In the genomic region with DNA sequence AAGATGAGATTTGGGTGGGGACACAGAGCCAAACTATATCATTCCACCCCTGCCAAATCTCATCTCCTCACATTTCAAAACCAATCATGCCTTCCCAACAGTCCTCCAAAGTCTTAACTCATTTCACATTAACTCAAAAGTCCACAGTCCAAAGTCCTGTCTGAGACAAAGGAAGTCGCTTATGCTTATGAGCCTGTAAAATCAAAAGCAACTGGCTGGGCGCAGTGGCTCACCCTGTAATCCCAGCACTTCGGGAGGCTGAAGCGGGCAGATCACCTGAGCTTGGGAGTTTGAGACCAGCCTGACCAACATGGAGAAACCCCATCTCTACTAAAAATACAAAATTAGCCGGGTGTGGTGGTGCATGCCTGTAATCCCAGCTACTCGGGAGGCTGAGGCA, we compare ENCODE assay signal across 7 cellular contexts. TPM values are rescaled to one million over a fixed set of nuclear protein-coding genes. Genes with fewer than 3 reads are reported as not detected.
"Had no signal": no experiment of that assay in that cellular context is flagged by ENCODE, and none has a peak within 500 bp of the region (broad histone marks: within the 10 kb centered on the region; RNA-seq: fewer than 3 reads in every experiment).

No MANE protein-coding gene starts in this region.

RNA-seq across cellular contexts. Expression of a gene that starts 1.4 kb away (rescaled TPM):
- total RNA-seq: activated CD4-positive, alpha-beta memory T cell treated with anti-CD3 and anti-CD28 coated beads, Interleukin-2, amount 10 ng/mL, durations not matched to agents 7 days and 5 days; activated CD8-positive, alpha-beta memory T cell treated with anti-CD3 and anti-CD28 coated beads, Interleukin-2, amount 10 ng/mL, durations not matched to agents 7 days and 5 days; bronchial epithelial cell; K562; MCF 10A; OCI-LY7; PC-9 had no signal
